In genomic region chr12:1466481-1467260, GRCh38 we compare ENCODE assay signal across 1 cellular context.
TF ChIP-seq lines count a peak whose summit lies in the region.

No MANE protein-coding gene starts in this region.

TF ChIP-seq in HEK293, 187 proteins besides CTCF, POLR2A, EP300 and RAD21 (continued from another document):
- TF ChIP-seq ZNF280D (tag by site-specific recombination; IDR thresholded peaks at IDR 0.05) (no peak), TCF7L2 (IDR thresholded peaks at IDR 0.05; ENCODE audit: borderline replicate concordance, low read depth, low read length) (peak; percentile 88; the same call in 1 of the 2 replicates), PRDM2 (tag by site-specific recombination; IDR thresholded peaks at IDR 0.05; ENCODE audit: borderline replicate concordance) (no peak), ZNF76 (tag by site-specific recombination; IDR thresholded peaks at IDR 0.05; ENCODE audit: borderline replicate concordance, low read depth) (no peak), ZNF664 (tag by site-specific recombination; IDR thresholded peaks at IDR 0.05) (peak; percentile 51; the same call in 1 of the 2 replicates), ZBTB8A (tag by site-specific recombination; IDR thresholded peaks at IDR 0.05) (peak; percentile 13; the same call in 1 of the 2 replicates), TRIM28 (IDR thresholded peaks at IDR 0.05; ENCODE audit: borderline replicate concordance, low read length) (peak; percentile 77)
